Comparison of ENCODE assay signal across 1 cellular context in the genomic region with DNA sequence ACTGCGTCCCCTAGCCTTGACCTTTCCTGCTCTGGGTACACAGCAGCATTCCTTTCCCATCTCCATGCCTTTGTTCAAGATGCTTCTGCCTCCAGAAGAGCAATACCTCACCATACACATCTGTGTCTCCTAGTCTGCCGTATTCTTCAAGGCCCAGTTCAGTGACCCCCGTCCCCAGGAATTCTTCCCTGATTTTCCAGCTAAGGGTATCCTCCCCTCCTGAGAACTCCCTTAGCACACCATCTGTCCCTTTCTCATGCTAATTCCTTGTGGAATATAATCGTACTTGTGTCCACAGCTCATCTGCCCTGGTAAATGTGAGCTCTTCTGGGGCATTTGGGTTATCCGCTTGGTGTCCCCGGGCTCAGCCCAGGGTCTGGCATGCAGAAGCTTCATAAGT.
TF ChIP-seq lines count a peak whose summit lies in the region.

No MANE protein-coding gene starts in this region.

TF ChIP-seq in WTC11, 78 proteins besides CTCF, POLR2A, EP300 and RAD21 (continued from another document):
- TF ChIP-seq, protein P1, sequence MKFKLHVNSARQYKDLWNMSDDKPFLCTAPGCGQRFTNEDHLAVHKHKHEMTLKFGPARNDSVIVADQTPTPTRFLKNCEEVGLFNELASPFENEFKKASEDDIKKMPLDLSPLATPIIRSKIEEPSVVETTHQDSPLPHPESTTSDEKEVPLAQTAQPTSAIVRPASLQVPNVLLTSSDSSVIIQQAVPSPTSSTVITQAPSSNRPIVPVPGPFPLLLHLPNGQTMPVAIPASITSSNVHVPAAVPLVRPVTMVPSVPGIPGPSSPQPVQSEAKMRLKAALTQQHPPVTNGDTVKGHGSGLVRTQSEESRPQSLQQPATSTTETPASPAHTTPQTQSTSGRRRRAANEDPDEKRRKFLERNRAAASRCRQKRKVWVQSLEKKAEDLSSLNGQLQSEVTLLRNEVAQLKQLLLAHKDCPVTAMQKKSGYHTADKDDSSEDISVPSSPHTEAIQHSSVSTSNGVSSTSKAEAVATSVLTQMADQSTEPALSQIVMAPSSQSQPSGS (CRISPR knock-in tag; IDR thresholded peaks at IDR 0.05; ENCODE audit: borderline replicate concordance, low read depth): no peak
- TF ChIP-seq GABPB1 (CRISPR knock-in tag; IDR thresholded peaks at IDR 0.05) (no peak), CBFB (CRISPR knock-in tag; IDR thresholded peaks at IDR 0.05; ENCODE audit: low read depth) (no peak)
